Comparison of ENCODE assay signal across 1 cellular context in the genomic region with DNA sequence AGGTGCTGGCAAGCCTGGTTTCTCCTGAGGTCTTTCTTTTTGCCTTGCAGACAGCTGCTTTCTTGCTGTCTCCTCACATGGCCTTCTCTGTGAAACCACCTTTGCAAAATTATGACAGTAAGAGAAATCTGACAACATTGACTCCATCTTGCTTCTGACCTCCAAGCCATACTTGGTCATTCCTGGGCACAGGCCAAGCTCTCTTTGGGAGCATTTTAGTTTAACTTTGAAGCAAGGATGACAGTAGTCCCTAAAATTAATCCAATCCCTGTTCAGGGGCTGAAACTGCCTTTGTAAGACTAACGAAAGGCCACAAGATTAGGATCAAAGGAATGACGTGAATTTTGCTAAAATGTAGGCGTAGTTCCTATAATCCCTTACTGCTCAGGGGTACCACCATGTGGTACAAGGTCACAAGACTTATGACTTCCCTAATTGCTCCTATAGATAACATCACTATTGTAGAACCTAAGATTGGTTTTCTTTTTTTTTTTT.
TF ChIP-seq lines count a peak whose summit lies in the region.

No MANE protein-coding gene starts in this region.

TF ChIP-seq in K562, 482 proteins besides CTCF, POLR2A, EP300 and RAD21 (continued from another document and continues in another):
- TF ChIP-seq, protein P1, sequence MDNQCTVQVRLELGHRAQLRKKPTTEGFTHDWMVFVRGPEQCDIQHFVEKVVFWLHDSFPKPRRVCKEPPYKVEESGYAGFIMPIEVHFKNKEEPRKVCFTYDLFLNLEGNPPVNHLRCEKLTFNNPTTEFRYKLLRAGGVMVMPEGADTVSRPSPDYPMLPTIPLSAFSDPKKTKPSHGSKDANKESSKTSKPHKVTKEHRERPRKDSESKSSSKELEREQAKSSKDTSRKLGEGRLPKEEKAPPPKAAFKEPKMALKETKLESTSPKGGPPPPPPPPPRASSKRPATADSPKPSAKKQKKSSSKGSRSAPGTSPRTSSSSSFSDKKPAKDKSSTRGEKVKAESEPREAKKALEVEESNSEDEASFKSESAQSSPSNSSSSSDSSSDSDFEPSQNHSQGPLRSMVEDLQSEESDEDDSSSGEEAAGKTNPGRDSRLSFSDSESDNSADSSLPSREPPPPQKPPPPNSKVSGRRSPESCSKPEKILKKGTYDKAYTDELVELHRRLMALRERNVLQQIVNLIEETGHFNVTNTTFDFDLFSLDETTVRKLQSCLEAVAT (IDR thresholded peaks at IDR 0.05): no peak
- TF ChIP-seq SAP30 (IDR thresholded peaks at IDR 0.05; ENCODE audit: borderline replicate concordance, insufficient read depth, low read depth, low read length, poor library complexity, severe bottlenecking): no peak
- TF ChIP-seq ZSCAN29 (IDR thresholded peaks at IDR 0.05): no peak
- TF ChIP-seq, protein P2, sequence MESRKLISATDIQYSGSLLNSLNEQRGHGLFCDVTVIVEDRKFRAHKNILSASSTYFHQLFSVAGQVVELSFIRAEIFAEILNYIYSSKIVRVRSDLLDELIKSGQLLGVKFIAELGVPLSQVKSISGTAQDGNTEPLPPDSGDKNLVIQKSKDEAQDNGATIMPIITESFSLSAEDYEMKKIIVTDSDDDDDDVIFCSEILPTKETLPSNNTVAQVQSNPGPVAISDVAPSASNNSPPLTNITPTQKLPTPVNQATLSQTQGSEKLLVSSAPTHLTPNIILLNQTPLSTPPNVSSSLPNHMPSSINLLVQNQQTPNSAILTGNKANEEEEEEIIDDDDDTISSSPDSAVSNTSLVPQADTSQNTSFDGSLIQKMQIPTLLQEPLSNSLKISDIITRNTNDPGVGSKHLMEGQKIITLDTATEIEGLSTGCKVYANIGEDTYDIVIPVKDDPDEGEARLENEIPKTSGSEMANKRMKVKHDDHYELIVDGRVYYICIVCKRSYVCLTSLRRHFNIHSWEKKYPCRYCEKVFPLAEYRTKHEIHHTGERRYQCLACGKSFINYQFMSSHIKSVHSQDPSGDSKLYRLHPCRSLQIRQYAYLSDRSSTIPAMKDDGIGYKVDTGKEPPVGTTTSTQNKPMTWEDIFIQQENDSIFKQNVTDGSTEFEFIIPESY (CRISPR knock-in tag; IDR thresholded peaks at IDR 0.05): no peak
- TF ChIP-seq, protein P3, sequence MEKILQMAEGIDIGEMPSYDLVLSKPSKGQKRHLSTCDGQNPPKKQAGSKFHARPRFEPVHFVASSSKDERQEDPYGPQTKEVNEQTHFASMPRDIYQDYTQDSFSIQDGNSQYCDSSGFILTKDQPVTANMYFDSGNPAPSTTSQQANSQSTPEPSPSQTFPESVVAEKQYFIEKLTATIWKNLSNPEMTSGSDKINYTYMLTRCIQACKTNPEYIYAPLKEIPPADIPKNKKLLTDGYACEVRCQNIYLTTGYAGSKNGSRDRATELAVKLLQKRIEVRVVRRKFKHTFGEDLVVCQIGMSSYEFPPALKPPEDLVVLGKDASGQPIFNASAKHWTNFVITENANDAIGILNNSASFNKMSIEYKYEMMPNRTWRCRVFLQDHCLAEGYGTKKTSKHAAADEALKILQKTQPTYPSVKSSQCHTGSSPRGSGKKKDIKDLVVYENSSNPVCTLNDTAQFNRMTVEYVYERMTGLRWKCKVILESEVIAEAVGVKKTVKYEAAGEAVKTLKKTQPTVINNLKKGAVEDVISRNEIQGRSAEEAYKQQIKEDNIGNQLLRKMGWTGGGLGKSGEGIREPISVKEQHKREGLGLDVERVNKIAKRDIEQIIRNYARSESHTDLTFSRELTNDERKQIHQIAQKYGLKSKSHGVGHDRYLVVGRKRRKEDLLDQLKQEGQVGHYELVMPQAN (IDR thresholded peaks at IDR 0.05; ENCODE audit: borderline replicate concordance): no peak
- TF ChIP-seq LEF1 (IDR thresholded peaks at IDR 0.05): no peak
- TF ChIP-seq HLTF (IDR thresholded peaks at IDR 0.05): no peak
- TF ChIP-seq DPF2 (IDR thresholded peaks at IDR 0.05): no peak
- TF ChIP-seq ZKSCAN1 (IDR thresholded peaks at IDR 0.05; ENCODE audit: low read depth, low read length): no peak
- TF ChIP-seq, protein P4, sequence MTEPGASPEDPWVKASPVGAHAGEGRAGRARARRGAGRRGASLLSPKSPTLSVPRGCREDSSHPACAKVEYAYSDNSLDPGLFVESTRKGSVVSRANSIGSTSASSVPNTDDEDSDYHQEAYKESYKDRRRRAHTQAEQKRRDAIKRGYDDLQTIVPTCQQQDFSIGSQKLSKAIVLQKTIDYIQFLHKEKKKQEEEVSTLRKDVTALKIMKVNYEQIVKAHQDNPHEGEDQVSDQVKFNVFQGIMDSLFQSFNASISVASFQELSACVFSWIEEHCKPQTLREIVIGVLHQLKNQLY (CRISPR knock-in tag; conservative IDR thresholded peaks at IDR 0.05): no peak
- TF ChIP-seq NCOA2 (IDR thresholded peaks at IDR 0.05; ENCODE audit: partially characterized antibody in 2 of 2): no peak
- no peak for TF ChIP-seq NBN (IDR thresholded peaks at IDR 0.05; ENCODE audit: low read depth)
- TF ChIP-seq, protein P5, sequence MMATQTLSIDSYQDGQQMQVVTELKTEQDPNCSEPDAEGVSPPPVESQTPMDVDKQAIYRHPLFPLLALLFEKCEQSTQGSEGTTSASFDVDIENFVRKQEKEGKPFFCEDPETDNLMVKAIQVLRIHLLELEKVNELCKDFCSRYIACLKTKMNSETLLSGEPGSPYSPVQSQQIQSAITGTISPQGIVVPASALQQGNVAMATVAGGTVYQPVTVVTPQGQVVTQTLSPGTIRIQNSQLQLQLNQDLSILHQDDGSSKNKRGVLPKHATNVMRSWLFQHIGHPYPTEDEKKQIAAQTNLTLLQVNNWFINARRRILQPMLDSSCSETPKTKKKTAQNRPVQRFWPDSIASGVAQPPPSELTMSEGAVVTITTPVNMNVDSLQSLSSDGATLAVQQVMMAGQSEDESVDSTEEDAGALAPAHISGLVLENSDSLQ (IDR thresholded peaks at IDR 0.05): no peak
- TF ChIP-seq FOXM1 (IDR thresholded peaks at IDR 0.05; ENCODE audit: low read depth): no peak
- no peak for TF ChIP-seq FOXM1 (CRISPR knock-in tag; IDR thresholded peaks at IDR 0.05; ENCODE audit: low read depth)
- TF ChIP-seq TCF7 (IDR thresholded peaks at IDR 0.05; ENCODE audit: borderline replicate concordance): no peak
- TF ChIP-seq, protein P6, sequence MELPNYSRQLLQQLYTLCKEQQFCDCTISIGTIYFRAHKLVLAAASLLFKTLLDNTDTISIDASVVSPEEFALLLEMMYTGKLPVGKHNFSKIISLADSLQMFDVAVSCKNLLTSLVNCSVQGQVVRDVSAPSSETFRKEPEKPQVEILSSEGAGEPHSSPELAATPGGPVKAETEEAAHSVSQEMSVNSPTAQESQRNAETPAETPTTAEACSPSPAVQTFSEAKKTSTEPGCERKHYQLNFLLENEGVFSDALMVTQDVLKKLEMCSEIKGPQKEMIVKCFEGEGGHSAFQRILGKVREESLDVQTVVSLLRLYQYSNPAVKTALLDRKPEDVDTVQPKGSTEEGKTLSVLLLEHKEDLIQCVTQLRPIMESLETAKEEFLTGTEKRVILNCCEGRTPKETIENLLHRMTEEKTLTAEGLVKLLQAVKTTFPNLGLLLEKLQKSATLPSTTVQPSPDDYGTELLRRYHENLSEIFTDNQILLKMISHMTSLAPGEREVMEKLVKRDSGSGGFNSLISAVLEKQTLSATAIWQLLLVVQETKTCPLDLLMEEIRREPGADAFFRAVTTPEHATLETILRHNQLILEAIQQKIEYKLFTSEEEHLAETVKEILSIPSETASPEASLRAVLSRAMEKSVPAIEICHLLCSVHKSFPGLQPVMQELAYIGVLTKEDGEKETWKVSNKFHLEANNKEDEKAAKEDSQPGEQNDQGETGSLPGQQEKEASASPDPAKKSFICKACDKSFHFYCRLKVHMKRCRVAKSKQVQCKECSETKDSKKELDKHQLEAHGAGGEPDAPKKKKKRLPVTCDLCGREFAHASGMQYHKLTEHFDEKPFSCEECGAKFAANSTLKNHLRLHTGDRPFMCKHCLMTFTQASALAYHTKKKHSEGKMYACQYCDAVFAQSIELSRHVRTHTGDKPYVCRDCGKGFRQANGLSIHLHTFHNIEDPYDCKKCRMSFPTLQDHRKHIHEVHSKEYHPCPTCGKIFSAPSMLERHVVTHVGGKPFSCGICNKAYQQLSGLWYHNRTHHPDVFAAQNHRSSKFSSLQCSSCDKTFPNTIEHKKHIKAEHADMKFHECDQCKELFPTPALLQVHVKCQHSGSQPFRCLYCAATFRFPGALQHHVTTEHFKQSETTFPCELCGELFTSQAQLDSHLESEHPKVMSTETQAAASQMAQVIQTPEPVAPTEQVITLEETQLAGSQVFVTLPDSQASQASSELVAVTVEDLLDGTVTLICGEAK (IDR thresholded peaks at IDR 0.05): no peak
- TF ChIP-seq, protein P6 (CRISPR knock-in tag; IDR thresholded peaks at IDR 0.05): no peak
- TF ChIP-seq TBP (optimal IDR thresholded peaks at IDR 0.05; ENCODE audit: low read depth, low read length): no peak
- TF ChIP-seq, protein P7, sequence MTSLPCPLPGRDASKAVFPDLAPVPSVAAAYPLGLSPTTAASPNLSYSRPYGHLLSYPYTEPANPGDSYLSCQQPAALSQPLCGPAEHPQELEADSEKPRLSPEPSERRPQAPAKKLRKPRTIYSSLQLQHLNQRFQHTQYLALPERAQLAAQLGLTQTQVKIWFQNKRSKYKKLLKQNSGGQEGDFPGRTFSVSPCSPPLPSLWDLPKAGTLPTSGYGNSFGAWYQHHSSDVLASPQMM (CRISPR knock-in tag; IDR thresholded peaks at IDR 0.05): no peak
- TF ChIP-seq, protein P8, sequence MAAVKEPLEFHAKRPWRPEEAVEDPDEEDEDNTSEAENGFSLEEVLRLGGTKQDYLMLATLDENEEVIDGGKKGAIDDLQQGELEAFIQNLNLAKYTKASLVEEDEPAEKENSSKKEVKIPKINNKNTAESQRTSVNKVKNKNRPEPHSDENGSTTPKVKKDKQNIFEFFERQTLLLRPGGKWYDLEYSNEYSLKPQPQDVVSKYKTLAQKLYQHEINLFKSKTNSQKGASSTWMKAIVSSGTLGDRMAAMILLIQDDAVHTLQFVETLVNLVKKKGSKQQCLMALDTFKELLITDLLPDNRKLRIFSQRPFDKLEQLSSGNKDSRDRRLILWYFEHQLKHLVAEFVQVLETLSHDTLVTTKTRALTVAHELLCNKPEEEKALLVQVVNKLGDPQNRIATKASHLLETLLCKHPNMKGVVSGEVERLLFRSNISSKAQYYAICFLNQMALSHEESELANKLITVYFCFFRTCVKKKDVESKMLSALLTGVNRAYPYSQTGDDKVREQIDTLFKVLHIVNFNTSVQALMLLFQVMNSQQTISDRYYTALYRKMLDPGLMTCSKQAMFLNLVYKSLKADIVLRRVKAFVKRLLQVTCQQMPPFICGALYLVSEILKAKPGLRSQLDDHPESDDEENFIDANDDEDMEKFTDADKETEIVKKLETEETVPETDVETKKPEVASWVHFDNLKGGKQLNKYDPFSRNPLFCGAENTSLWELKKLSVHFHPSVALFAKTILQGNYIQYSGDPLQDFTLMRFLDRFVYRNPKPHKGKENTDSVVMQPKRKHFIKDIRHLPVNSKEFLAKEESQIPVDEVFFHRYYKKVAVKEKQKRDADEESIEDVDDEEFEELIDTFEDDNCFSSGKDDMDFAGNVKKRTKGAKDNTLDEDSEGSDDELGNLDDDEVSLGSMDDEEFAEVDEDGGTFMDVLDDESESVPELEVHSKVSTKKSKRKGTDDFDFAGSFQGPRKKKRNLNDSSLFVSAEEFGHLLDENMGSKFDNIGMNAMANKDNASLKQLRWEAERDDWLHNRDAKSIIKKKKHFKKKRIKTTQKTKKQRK (IDR thresholded peaks at IDR 0.05; ENCODE audit: borderline replicate concordance, low read depth, low read length): no peak
- TF ChIP-seq KLF6 (CRISPR knock-in tag; IDR thresholded peaks at IDR 0.05; ENCODE audit: borderline replicate concordance): peak; percentile 92
- TF ChIP-seq, protein P9, sequence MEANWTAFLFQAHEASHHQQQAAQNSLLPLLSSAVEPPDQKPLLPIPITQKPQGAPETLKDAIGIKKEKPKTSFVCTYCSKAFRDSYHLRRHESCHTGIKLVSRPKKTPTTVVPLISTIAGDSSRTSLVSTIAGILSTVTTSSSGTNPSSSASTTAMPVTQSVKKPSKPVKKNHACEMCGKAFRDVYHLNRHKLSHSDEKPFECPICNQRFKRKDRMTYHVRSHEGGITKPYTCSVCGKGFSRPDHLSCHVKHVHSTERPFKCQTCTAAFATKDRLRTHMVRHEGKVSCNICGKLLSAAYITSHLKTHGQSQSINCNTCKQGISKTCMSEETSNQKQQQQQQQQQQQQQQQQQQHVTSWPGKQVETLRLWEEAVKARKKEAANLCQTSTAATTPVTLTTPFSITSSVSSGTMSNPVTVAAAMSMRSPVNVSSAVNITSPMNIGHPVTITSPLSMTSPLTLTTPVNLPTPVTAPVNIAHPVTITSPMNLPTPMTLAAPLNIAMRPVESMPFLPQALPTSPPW (CRISPR knock-in tag; IDR thresholded peaks at IDR 0.05): 0 out of 2 replicates have a peak, but pooled peaks have one; percentile 24
- no peak for TF ChIP-seq ZFP36 (IDR thresholded peaks at IDR 0.05; ENCODE audit: low read depth, low read length, partially characterized antibody)
- no peak for TF ChIP-seq CC2D1A (IDR thresholded peaks at IDR 0.05)
- TF ChIP-seq NR2C2 (CRISPR knock-in tag; IDR thresholded peaks at IDR 0.05): no peak
- TF ChIP-seq NR2C2 (tag; IDR thresholded peaks at IDR 0.05): peak; percentile 68
